In genomic region chr15:59885832-59886231, GRCh38 we compare ENCODE assay signal across 12 cellular contexts.
DNase-seq lines count a peak whose midpoint lies in the region; ATAC-seq and TF ChIP-seq lines count a peak whose summit lies in the region.
"Had no signal": no experiment of that assay in that cellular context is flagged by ENCODE, and none has a peak within 500 bp of the region (broad histone marks: within the 10 kb centered on the region; RNA-seq: fewer than 3 reads in every experiment).

No MANE protein-coding gene starts in this region.

- TF ChIP-seq CTCF in cardiac muscle cell (IDR thresholded peaks at IDR 0.05; ENCODE audit: low read depth, low read length) = no peak
- no peak for TF ChIP-seq CTCF in endodermal cell (conservative IDR thresholded peaks at IDR 0.05)
- TF ChIP-seq CTCF in colonic mucosa (IDR thresholded peaks at IDR 0.05) = no peak

- intact Hi-C loops in Right ventricle myocardium inferior (cut with DNase I) = no loop called here
- intact Hi-C loops in colonic mucosa (cut with DNase I) = no loop called here

- H3K27me3 ChIP-seq in cardiac muscle cell = no peaks in the 10 kb centered on the region
- no peaks in the 10 kb centered on the region for H3K27me3 ChIP-seq in endodermal cell (ENCODE audit: control insufficient read depth, insufficient read depth, low read length, poor library complexity, severe bottlenecking)
- H3K27me3 ChIP-seq in colonic mucosa = no peaks in the 10 kb centered on the region

- H3K27ac Mint-ChIP-seq in endodermal cell = peak overlapping the region; percentile 64
- H3K27ac Mint-ChIP-seq: stimulated activated effector memory CD8-positive, alpha-beta T cell treated with anti-CD3 and anti-CD28 coated beads, Interleukin-12 subunit alpha, Interleukin-12 subunit beta, amount 100 ng/mL, for 72 hours had no signal

- H3K9me3 ChIP-seq in cardiac muscle cell (ENCODE audit: low read depth) (no peaks in the 10 kb centered on the region), endodermal cell (ENCODE audit: control insufficient read depth, low read length) (no peaks in the 10 kb centered on the region), colonic mucosa (no peaks in the 10 kb centered on the region)

- DNase-seq in cardiac muscle cell (ENCODE audit: low read depth in 1 of 2, low spot score in 1 of 2) (peak; percentile 18 to 43), Right ventricle myocardium inferior (ENCODE audit: missing footprints) (no peak), NCI-H446 treated with DMSO at 0.1 percent for 48 hours (lab: John Stamatoyannopoulos, UW) (peak; percentile 83), endodermal cell (peak; percentile 60), dermis blood vessel endothelial cell (no peak), colonic mucosa (no peak)
- DNase-seq: activated CD4-positive, alpha-beta T cell treated with anti-CD3 and anti-CD28 coated beads, Interleukin-2, amount 50 U/mL, for 1 hour had no signal

- no peak overlapping the region for H3K27ac ChIP-seq in cardiac muscle cell
- H3K27ac ChIP-seq in endodermal cell (ENCODE audit: low read depth, low read length) = no peak overlapping the region
- no peak overlapping the region for H3K27ac ChIP-seq in colonic mucosa
- H3K27ac ChIP-seq: skin epidermis had no signal

- no peaks in the 10 kb centered on the region for H3K4me1 ChIP-seq in cardiac muscle cell (ENCODE audit: low read depth)
- H3K4me1 ChIP-seq in endodermal cell (ENCODE audit: control insufficient read depth, insufficient read depth, low read length) = no peaks in the 10 kb centered on the region
- H3K4me1 ChIP-seq in colonic mucosa = no peaks in the 10 kb centered on the region

- H3K27me3 Mint-ChIP-seq in endodermal cell (ENCODE audit: insufficient read depth) = no peaks in the 10 kb centered on the region

- 50 to 59% methylated on average over 5 to 7 of the region's 7 CpGs for WGBS in endodermal cell (ENCODE audit: insufficient coverage in 1 of 2, insufficient read length in 1 of 2), 2 experiments

- H3K4me3 ChIP-seq in cardiac muscle cell (no peak overlapping the region), endodermal cell (ENCODE audit: low read length) (no peak overlapping the region), colonic mucosa (no peak overlapping the region)
- H3K4me3 ChIP-seq: GM12878, skin epidermis had no signal

- ATAC-seq in Right ventricle myocardium inferior = no peak
- no peak for ATAC-seq in HG03039 (IDR thresholded peaks at IDR 0.05; ENCODE audit: unreplicated experiment)
- ATAC-seq in GM19467 (IDR thresholded peaks at IDR 0.05; ENCODE audit: unreplicated experiment) = no peak
- ATAC-seq: GM12878; stimulated activated effector memory CD8-positive, alpha-beta T cell treated with anti-CD3 and anti-CD28 coated beads, Interleukin-12 subunit alpha, Interleukin-12 subunit beta, amount 100 ng/mL, for 72 hours had no signal

- H3K4me1 Mint-ChIP-seq in endodermal cell = peaks cover 22% of the 10 kb centered on the region
- H3K4me1 Mint-ChIP-seq: stimulated activated effector memory CD8-positive, alpha-beta T cell treated with anti-CD3 and anti-CD28 coated beads, Interleukin-12 subunit alpha, Interleukin-12 subunit beta, amount 100 ng/mL, for 72 hours had no signal

- H3K9ac ChIP-seq in endodermal cell (ENCODE audit: extremely low read depth, low read length, poor library complexity, severe bottlenecking) (no peak overlapping the region), colonic mucosa (ENCODE audit: low read depth in 2 of 2, low read length in 2 of 2) (no peak overlapping the region)

- H3K36me3 Mint-ChIP-seq in endodermal cell (ENCODE audit: low read depth) = no peaks in the 10 kb centered on the region
- H3K36me3 Mint-ChIP-seq: stimulated activated effector memory CD8-positive, alpha-beta T cell treated with anti-CD3 and anti-CD28 coated beads, Interleukin-12 subunit alpha, Interleukin-12 subunit beta, amount 100 ng/mL, for 72 hours had no signal

- peak overlapping the region; percentile 21 for H3K4me3 Mint-ChIP-seq in endodermal cell
- H3K4me3 Mint-ChIP-seq: stimulated activated effector memory CD8-positive, alpha-beta T cell treated with anti-CD3 and anti-CD28 coated beads, Interleukin-12 subunit alpha, Interleukin-12 subunit beta, amount 100 ng/mL, for 72 hours had no signal

- no peaks in the 10 kb centered on the region for H3K9me3 Mint-ChIP-seq in endodermal cell
- H3K9me3 Mint-ChIP-seq: stimulated activated effector memory CD8-positive, alpha-beta T cell treated with anti-CD3 and anti-CD28 coated beads, Interleukin-12 subunit alpha, Interleukin-12 subunit beta, amount 100 ng/mL, for 72 hours had no signal

- H3K36me3 ChIP-seq in cardiac muscle cell (no peaks in the 10 kb centered on the region), endodermal cell (ENCODE audit: control insufficient read depth, insufficient read depth, low read length) (no peaks in the 10 kb centered on the region), colonic mucosa (no peaks in the 10 kb centered on the region)

Comparison
In these comparisons a context has a peak if more than half of its experiments do, and no peak if none do; other contexts are left out.
1. DNase-seq: peak in cardiac muscle cell (2 of 2), NCI-H446 treated with DMSO at 0.1 percent for 48 hours (single experiment) and endodermal cell (single experiment); none in Right ventricle myocardium inferior (single experiment), dermis blood vessel endothelial cell (single experiment) and colonic mucosa (single experiment).